In genomic region chr15:73960671-73961070, GRCh38 we compare ENCODE assay signal across 8 cellular contexts. TPM values are rescaled to one million over a fixed set of nuclear protein-coding genes. Genes with fewer than 3 reads are reported as not detected.
DNase-seq lines count a peak whose midpoint lies in the region; ATAC-seq and TF ChIP-seq lines count a peak whose summit lies in the region.
"Not testable (repeated sequence)": the region's sequence is repeated elsewhere in the genome, so short reads cannot be mapped to it uniquely, and the experiment has no call there.

No MANE protein-coding gene starts in this region.

- ATAC-seq in CD8-positive, alpha-beta T cell; activated CD8-positive, alpha-beta memory T cell treated with anti-CD3 and anti-CD28 coated beads, Interleukin-2, amount 10 ng/mL, durations not matched to agents 7 days and 5 days; activated naive CD8-positive, alpha-beta T cell treated with anti-CD3 and anti-CD28 coated beads, Interleukin-2, amount 10 ng/mL, durations not matched to agents 7 days and 5 days (ENCODE audit: low read depth); upper lobe of right lung: not testable (repeated sequence)

- H3K27me3 Mint-ChIP-seq in CD14-positive monocyte (ENCODE audit: low read depth in 3 of 3), result peaks cover 14 to 31% (median 19%) of the 10 kb centered on the region in 3 donors
- H3K27me3 Mint-ChIP-seq in CD8-positive, alpha-beta T cell (ENCODE audit: low read depth); T-helper 2 cell treated with Interferon-gamma antibody and Interleukin-4, amounts not matched to agents 5 μg/mL and 100 μg/mL, for 36 hours (ENCODE audit: low read depth); activated naive CD8-positive, alpha-beta T cell treated with anti-CD3 and anti-CD28 coated beads, Interleukin-2, amount 10 ng/mL, durations not matched to agents 7 days and 5 days: not testable (repeated sequence)
- peaks cover 10% of the 10 kb centered on the region for H3K27me3 Mint-ChIP-seq in activated CD8-positive, alpha-beta memory T cell treated with anti-CD3 and anti-CD28 coated beads, Interleukin-2, amount 10 ng/mL, durations not matched to agents 7 days and 5 days

- not testable (repeated sequence) for TF ChIP-seq CTCF in CD14-positive monocyte (IDR thresholded peaks at IDR 0.05); CD8-positive, alpha-beta T cell (IDR thresholded peaks at IDR 0.05); upper lobe of right lung (IDR thresholded peaks at IDR 0.05)

- CTCF ChIA-PET in CD8-positive, alpha-beta T cell (lab: Charles Lee), result interaction anchor here (1.0 to 20.4 kb wide), 4 partner anchors 8 to 18 kb away, joined by 3 to 328 read pairs (median 24); no protein-coding TSS in a partner anchor
- CTCF ChIA-PET in activated CD8-positive, alpha-beta memory T cell treated with anti-CD3 and anti-CD28 coated beads, Interleukin-2, amount 10 ng/mL, durations not matched to agents 7 days and 5 days (lab: Charles Lee), result interaction anchor here (1.0 to 6.0 kb wide), 7 partner anchors 9 to 87 kb away, joined by 3 to 61 read pairs (median 18); partner anchors contain the start of genes LOXL1 and TBC1D21

- intact Hi-C loops in CD14-positive monocyte (cut with micrococcal nuclease); CD8-positive, alpha-beta T cell (cut with DNase I, micrococcal nuclease); posterior vena cava (cut with DNase I); upper lobe of right lung (cut with DNase I): not testable (repeated sequence)

- not testable (repeated sequence) for H3K27me3 ChIP-seq in CD8-positive, alpha-beta T cell (ENCODE audit: insufficient read depth, low read length); upper lobe of right lung

- H3K27ac ChIP-seq in CD8-positive, alpha-beta T cell (ENCODE audit: low read depth, low read length); upper lobe of right lung: not testable (repeated sequence)

- not testable (repeated sequence) for H3K27ac Mint-ChIP-seq in CD14-positive monocyte; T-helper 2 cell treated with Interferon-gamma antibody and Interleukin-4, amounts not matched to agents 5 μg/mL and 100 μg/mL, for 36 hours
- peak overlapping the region; percentile 72 for H3K27ac Mint-ChIP-seq in CD8-positive, alpha-beta T cell
- H3K27ac Mint-ChIP-seq in activated CD8-positive, alpha-beta memory T cell treated with anti-CD3 and anti-CD28 coated beads, Interleukin-2, amount 10 ng/mL, durations not matched to agents 7 days and 5 days, result peak overlapping the region; percentile 59
- H3K27ac Mint-ChIP-seq in activated naive CD8-positive, alpha-beta T cell treated with anti-CD3 and anti-CD28 coated beads, Interleukin-2, amount 10 ng/mL, durations not matched to agents 7 days and 5 days, result peak overlapping the region; percentile 9

- H3K9me3 ChIP-seq in CD8-positive, alpha-beta T cell (ENCODE audit: low read length); upper lobe of right lung: not testable (repeated sequence)

- DNase-seq in CD14-positive monocyte (ENCODE audit: low spot score) (peak; percentile 6), mesenteric fat pad (ENCODE audit: low spot score) (peak; percentile 6), posterior vena cava (ENCODE audit: low spot score) (peak; percentile 32), upper lobe of right lung (peak; percentile 6)
- DNase-seq in CD8-positive, alpha-beta T cell; T-helper 2 cell treated with Interferon-gamma antibody and Interleukin-4, amounts not matched to agents 5 μg/mL and 100 μg/mL, for 36 hours (ENCODE audit: low spot score); activated CD8-positive, alpha-beta memory T cell treated with anti-CD3 and anti-CD28 coated beads, Interleukin-2, amount 10 ng/mL, durations not matched to agents 7 days and 5 days; activated naive CD8-positive, alpha-beta T cell treated with anti-CD3 and anti-CD28 coated beads, Interleukin-2, amount 10 ng/mL, durations not matched to agents 7 days and 5 days: not testable (repeated sequence)

- POLR2A ChIA-PET in CD8-positive, alpha-beta T cell (lab: Charles Lee), result interaction anchor here (1.0 kb wide), 1 partner anchor 9 kb away, joined by 3 read pairs; no protein-coding TSS in a partner anchor
- POLR2A ChIA-PET in activated naive CD8-positive, alpha-beta T cell treated with anti-CD3 and anti-CD28 coated beads, Interleukin-2, amount 10 ng/mL, durations not matched to agents 7 days and 5 days (lab: Charles Lee), result interaction anchor here (1.1 kb wide), 1 partner anchor 13 kb away, joined by 3 read pairs; no protein-coding TSS in a partner anchor

- H3K36me3 ChIP-seq in CD8-positive, alpha-beta T cell (ENCODE audit: insufficient read depth, low read length); upper lobe of right lung: not testable (repeated sequence)

- not testable (repeated sequence) for H3K4me3 ChIP-seq in CD8-positive, alpha-beta T cell (ENCODE audit: low read depth, low read length); upper lobe of right lung

- not testable (repeated sequence) for H3K36me3 Mint-ChIP-seq in CD14-positive monocyte; CD8-positive, alpha-beta T cell; T-helper 2 cell treated with Interferon-gamma antibody and Interleukin-4, amounts not matched to agents 5 μg/mL and 100 μg/mL, for 36 hours (ENCODE audit: low read depth); activated CD8-positive, alpha-beta memory T cell treated with anti-CD3 and anti-CD28 coated beads, Interleukin-2, amount 10 ng/mL, durations not matched to agents 7 days and 5 days; activated naive CD8-positive, alpha-beta T cell treated with anti-CD3 and anti-CD28 coated beads, Interleukin-2, amount 10 ng/mL, durations not matched to agents 7 days and 5 days

- not testable (repeated sequence) for H3K4me3 Mint-ChIP-seq in CD14-positive monocyte; CD8-positive, alpha-beta T cell; activated CD8-positive, alpha-beta memory T cell treated with anti-CD3 and anti-CD28 coated beads, Interleukin-2, amount 10 ng/mL, durations not matched to agents 7 days and 5 days; activated naive CD8-positive, alpha-beta T cell treated with anti-CD3 and anti-CD28 coated beads, Interleukin-2, amount 10 ng/mL, durations not matched to agents 7 days and 5 days
- H3K4me3 Mint-ChIP-seq in T-helper 2 cell treated with Interferon-gamma antibody and Interleukin-4, amounts not matched to agents 5 μg/mL and 100 μg/mL, for 36 hours, result peak overlapping the region; percentile 17

- H3K4me1 Mint-ChIP-seq in CD14-positive monocyte, result peaks cover 36% of the 10 kb centered on the region
- peaks cover 40% of the 10 kb centered on the region for H3K4me1 Mint-ChIP-seq in CD8-positive, alpha-beta T cell (ENCODE audit: low read depth)
- H3K4me1 Mint-ChIP-seq in T-helper 2 cell treated with Interferon-gamma antibody and Interleukin-4, amounts not matched to agents 5 μg/mL and 100 μg/mL, for 36 hours (ENCODE audit: low read depth), result peaks cover 36% of the 10 kb centered on the region
- peaks cover 42% of the 10 kb centered on the region for H3K4me1 Mint-ChIP-seq in activated CD8-positive, alpha-beta memory T cell treated with anti-CD3 and anti-CD28 coated beads, Interleukin-2, amount 10 ng/mL, durations not matched to agents 7 days and 5 days
- H3K4me1 Mint-ChIP-seq in activated naive CD8-positive, alpha-beta T cell treated with anti-CD3 and anti-CD28 coated beads, Interleukin-2, amount 10 ng/mL, durations not matched to agents 7 days and 5 days, result peaks cover 33% of the 10 kb centered on the region

- H3K4me1 ChIP-seq in CD8-positive, alpha-beta T cell (ENCODE audit: insufficient read depth, low read length), result peaks cover 24% of the 10 kb centered on the region
- peaks cover 23% of the 10 kb centered on the region for H3K4me1 ChIP-seq in upper lobe of right lung

- H3K9me3 Mint-ChIP-seq in CD14-positive monocyte; CD8-positive, alpha-beta T cell; T-helper 2 cell treated with Interferon-gamma antibody and Interleukin-4, amounts not matched to agents 5 μg/mL and 100 μg/mL, for 36 hours; activated CD8-positive, alpha-beta memory T cell treated with anti-CD3 and anti-CD28 coated beads, Interleukin-2, amount 10 ng/mL, durations not matched to agents 7 days and 5 days (ENCODE audit: low read depth); activated naive CD8-positive, alpha-beta T cell treated with anti-CD3 and anti-CD28 coated beads, Interleukin-2, amount 10 ng/mL, durations not matched to agents 7 days and 5 days: not testable (repeated sequence)

RNA-seq across cellular contexts. Expression of gene STOML1, which starts 31.4 kb away (rescaled TPM):
- 1 to 10 TPM; 3.8 to 4.7 TPM for polyA plus RNA-seq in CD14-positive monocyte
- 1 to 10 TPM; 2.5 to 4.8 TPM for total RNA-seq in CD8-positive, alpha-beta T cell
- total RNA-seq in activated CD8-positive, alpha-beta memory T cell treated with anti-CD3 and anti-CD28 coated beads, Interleukin-2, amount 10 ng/mL, durations not matched to agents 7 days and 5 days, result 1 to 10 TPM; 7.9 to 8.6 TPM
- 1 to 10 TPM; 9.4 to 9.5 TPM for total RNA-seq in activated naive CD8-positive, alpha-beta T cell treated with anti-CD3 and anti-CD28 coated beads, Interleukin-2, amount 10 ng/mL, durations not matched to agents 7 days and 5 days
- total RNA-seq in mesenteric fat pad (18.6 TPM), posterior vena cava (10 to 100 TPM; 17.3 to 20.1 TPM), upper lobe of right lung (23.4 TPM)

RNA-seq across cellular contexts. Expression of gene PML, which starts 33.8 kb away (rescaled TPM):
- polyA plus RNA-seq in CD14-positive monocyte, result 10 to 100 TPM; 13.1 to 20.6 TPM
- 10 to 100 TPM; 29.2 to 29.6 TPM for total RNA-seq in CD8-positive, alpha-beta T cell
- 100 to 1,000 TPM; 104 to 152 TPM for total RNA-seq in activated CD8-positive, alpha-beta memory T cell treated with anti-CD3 and anti-CD28 coated beads, Interleukin-2, amount 10 ng/mL, durations not matched to agents 7 days and 5 days
- 100 to 1,000 TPM; 118 to 120 TPM for total RNA-seq in activated naive CD8-positive, alpha-beta T cell treated with anti-CD3 and anti-CD28 coated beads, Interleukin-2, amount 10 ng/mL, durations not matched to agents 7 days and 5 days
- total RNA-seq in mesenteric fat pad (92.3 TPM), posterior vena cava (10 to 100 TPM; 49.2 to 50.7 TPM), upper lobe of right lung (82.9 TPM)

RNA-seq across cellular contexts. Expression of gene LOXL1, which starts 34.4 kb away (rescaled TPM):
- under 1 TPM in 1 of 2 donors, not detected in 1; 0.07 TPM for polyA plus RNA-seq in CD14-positive monocyte
- total RNA-seq in CD8-positive, alpha-beta T cell, result 1 to 10 TPM; 1.1 to 2.2 TPM
- total RNA-seq in activated CD8-positive, alpha-beta memory T cell treated with anti-CD3 and anti-CD28 coated beads, Interleukin-2, amount 10 ng/mL, durations not matched to agents 7 days and 5 days, result 1 to 10 TPM; 1.8 to 8.6 TPM
- total RNA-seq in activated naive CD8-positive, alpha-beta T cell treated with anti-CD3 and anti-CD28 coated beads, Interleukin-2, amount 10 ng/mL, durations not matched to agents 7 days and 5 days, result 10 to 100 TPM in 1 of 2 experiments, 1 to 10 TPM in 1; 8.8 to 10.5 TPM
- total RNA-seq in mesenteric fat pad (14.0 TPM), posterior vena cava (100 to 1,000 TPM in 1 of 2 donors, 10 to 100 TPM in 1; 94.6 to 110 TPM), upper lobe of right lung (11.1 TPM)
